ENCODE assay signal across 30 cellular contexts in genomic region chr3:13081603-13082360, GRCh38. TPM values are rescaled to one million over a fixed set of nuclear protein-coding genes. Genes with fewer than 3 reads are reported as not detected.
A peak's percentile ranks its signal among the peaks of the same experiment; 100 is the strongest.
DNase-seq lines count a peak whose midpoint lies in the region; ATAC-seq and TF ChIP-seq lines count a peak whose summit lies in the region.
"Had no signal": no experiment of that assay in that cellular context is flagged by ENCODE, and none has a peak within 500 bp of the region (broad histone marks: within the 10 kb centered on the region; RNA-seq: fewer than 3 reads in every experiment).

No MANE protein-coding gene starts in this region.

- peak overlapping the region; percentile 30 for H3K27ac Mint-ChIP-seq in activated naive CD4-positive, alpha-beta T cell treated with anti-CD3 and anti-CD28 coated beads, Interleukin-2, amount 50 U/mL, for 24 hours
- H3K27ac Mint-ChIP-seq in WTC11 = peak overlapping the region; percentile 63; the same call in 1 of the 2 replicates
- H3K27ac Mint-ChIP-seq: activated CD4-positive, alpha-beta memory T cell treated with anti-CD3 and anti-CD28 coated beads, Interleukin-2, amount 10 ng/mL, durations not matched to agents 7 days and 5 days; activated naive CD8-positive, alpha-beta T cell; activated T-helper 2 cell treated with anti-CD3 and anti-CD28 coated beads, Interferon-gamma antibody, Interleukin-2, Interleukin-4, amounts not matched to agents 10 μg/mL and 5 μg/mL and 100 μg/mL, durations not matched to agents 14 hours and 24 hours and 36 hours; T-cell had no signal

- H3K27me3 Mint-ChIP-seq in activated naive CD4-positive, alpha-beta T cell treated with anti-CD3 and anti-CD28 coated beads, Interleukin-2, amount 50 U/mL, for 24 hours = no peaks in the 10 kb centered on the region
- H3K27me3 Mint-ChIP-seq in WTC11 (ENCODE audit: low read depth) = no peaks in the 10 kb centered on the region
- H3K27me3 Mint-ChIP-seq: activated naive CD8-positive, alpha-beta T cell had no signal

- no peak overlapping the region for H3K4me3 Mint-ChIP-seq in activated naive CD4-positive, alpha-beta T cell treated with anti-CD3 and anti-CD28 coated beads, Interleukin-2, amount 50 U/mL, for 24 hours
- no peak overlapping the region for H3K4me3 Mint-ChIP-seq in WTC11
- H3K4me3 Mint-ChIP-seq: activated CD4-positive, alpha-beta memory T cell treated with anti-CD3 and anti-CD28 coated beads, Interleukin-2, amount 10 ng/mL, durations not matched to agents 7 days and 5 days; activated naive CD8-positive, alpha-beta T cell; T-cell had no signal

- H3K9me3 ChIP-seq in right cardiac atrium (ENCODE audit: control insufficient read depth, low read length) = no peaks in the 10 kb centered on the region
- H3K9me3 ChIP-seq: A549, colonic mucosa, sigmoid colon, SJSA1, suprapubic skin, uterus had no signal

- no peaks in the 10 kb centered on the region for H3K36me3 Mint-ChIP-seq in activated naive CD4-positive, alpha-beta T cell treated with anti-CD3 and anti-CD28 coated beads, Interleukin-2, amount 50 U/mL, for 24 hours
- H3K36me3 Mint-ChIP-seq in WTC11 = no peaks in the 10 kb centered on the region
- H3K36me3 Mint-ChIP-seq: activated naive CD8-positive, alpha-beta T cell; T-cell had no signal

- H3K27me3 ChIP-seq in right cardiac atrium (ENCODE audit: control insufficient read depth, insufficient read depth) = no peaks in the 10 kb centered on the region
- H3K27me3 ChIP-seq: colonic mucosa, uterus had no signal

- 57% methylated on average over 23 of the region's 23 CpGs for WGBS in right cardiac atrium

- no peak for DNase-seq in activated naive CD4-positive, alpha-beta T cell treated with anti-CD3 and anti-CD28 coated beads, Interleukin-2, amount 50 U/mL, for 16 hours
- DNase-seq in WTC11 (ENCODE audit: low spot score) (no peak), right cardiac atrium (peak in 1 of 3 donors; percentile 78), NCI-H774 (lab: John Stamatoyannopoulos, UW) (no peak), T1000 (lab: John Stamatoyannopoulos, UW) (no peak), mesenteric fat pad (ENCODE audit: low spot score) (no peak)
- DNase-seq: activated CD4-positive, alpha-beta memory T cell treated with anti-CD3 and anti-CD28 coated beads, Interleukin-2, amount 10 ng/mL, durations not matched to agents 7 days and 5 days; activated CD4-positive, alpha-beta T cell treated with anti-CD3 and anti-CD28 coated beads for 1 hour; anterior cingulate cortex; colonic mucosa; DMS153; effector CD8-positive, alpha-beta T cell; GOT3; head of caudate nucleus; mammary epithelial cell; NCI-H1436; NCI-H526; sigmoid colon; stimulated activated naive CD4-positive, alpha-beta T cell; T-cell; uterus had no signal

- H3K9me3 Mint-ChIP-seq in activated naive CD4-positive, alpha-beta T cell treated with anti-CD3 and anti-CD28 coated beads, Interleukin-2, amount 50 U/mL, for 24 hours = no peaks in the 10 kb centered on the region
- no peaks in the 10 kb centered on the region for H3K9me3 Mint-ChIP-seq in WTC11
- H3K9me3 Mint-ChIP-seq: activated CD4-positive, alpha-beta memory T cell treated with anti-CD3 and anti-CD28 coated beads, Interleukin-2, amount 10 ng/mL, durations not matched to agents 7 days and 5 days; activated T-helper 2 cell treated with anti-CD3 and anti-CD28 coated beads, Interferon-gamma antibody, Interleukin-2, Interleukin-4, amounts not matched to agents 10 μg/mL and 5 μg/mL and 100 μg/mL, durations not matched to agents 14 hours and 24 hours and 36 hours; T-cell had no signal

- POLR2A ChIA-PET in WTC11 (lab: Charles Lee) = no interaction called here

- ATAC-seq in WTC11 (no peak), right cardiac atrium (peak; percentile 61 to 69), HG03342 (IDR thresholded peaks at IDR 0.05; ENCODE audit: unreplicated experiment) (no peak)
- ATAC-seq: A549, T-cell had no signal

- intact Hi-C loops in right cardiac atrium (cut with DNase I) = no loop called here

- H3K27ac ChIP-seq in right cardiac atrium (ENCODE audit: low read length) = peak overlapping the region; percentile 80
- H3K27ac ChIP-seq: A549, colonic mucosa, epithelial cell of prostate, KMS-11, sigmoid colon, SJSA1, suprapubic skin, uterus had no signal

- TF ChIP-seq CTCF in WTC11 (IDR thresholded peaks at IDR 0.05) = no peak

- CTCF ChIA-PET in WTC11 (lab: Charles Lee) = interaction anchor here (1.4 to 4.5 kb wide), 2 partner anchors 11 to 380 kb away, joined by 3 to 38 read pairs; no protein-coding TSS in a partner anchor

- no peak overlapping the region for H3K4me3 ChIP-seq in right cardiac atrium (ENCODE audit: low read length)
- H3K4me3 ChIP-seq: A549, colonic mucosa, sigmoid colon, SJSA1, suprapubic skin, uterus had no signal

- peaks cover 6% of the 10 kb centered on the region for H3K4me1 Mint-ChIP-seq in activated naive CD4-positive, alpha-beta T cell treated with anti-CD3 and anti-CD28 coated beads, Interleukin-2, amount 50 U/mL, for 24 hours
- H3K4me1 Mint-ChIP-seq in WTC11 = no peaks in the 10 kb centered on the region

- H3K4me1 ChIP-seq in right cardiac atrium (ENCODE audit: control insufficient read depth, insufficient read depth, low read length) = peaks cover 14% of the 10 kb centered on the region
- H3K4me1 ChIP-seq: A549, colonic mucosa, SJSA1, uterus had no signal

TF ChIP-seq in WTC11, 78 proteins besides CTCF, POLR2A, EP300 and RAD21:
- TF ChIP-seq E2F5 (CRISPR knock-in tag; IDR thresholded peaks at IDR 0.05) (no peak), ZBTB21 (CRISPR knock-in tag; IDR thresholded peaks at IDR 0.05; ENCODE audit: borderline replicate concordance) (no peak), FOXP1 (CRISPR knock-in tag; IDR thresholded peaks at IDR 0.05; ENCODE audit: borderline replicate concordance) (no peak), ELF4 (CRISPR knock-in tag; IDR thresholded peaks at IDR 0.05; ENCODE audit: low read depth) (no peak), AR (CRISPR knock-in tag; IDR thresholded peaks at IDR 0.05) (no peak), ZMAT4 (CRISPR knock-in tag; IDR thresholded peaks at IDR 0.05) (no peak)

RNA-seq across cellular contexts. Expression of gene IQSEC1, which starts 8.6 kb away (rescaled TPM):
- total RNA-seq in WTC11 (2021) = 35.0 to 37.2 TPM (median 36.4 TPM) in 3 replicates
- total RNA-seq in right cardiac atrium = 10 to 100 TPM; 51.4 to 72.6 (median 66.4) TPM
- polyA plus RNA-seq in right cardiac atrium = 31.1 TPM
- 70.1 TPM for total RNA-seq in mesenteric fat pad

Comparison
In these comparisons a context has a peak if more than half of its experiments do, and no peak if none do; other contexts are left out.
1. ATAC-seq: peak in right cardiac atrium (2 of 2); none in WTC11 (single experiment) and HG03342 (single experiment).